1 cellular context compared by ENCODE assay signal in genomic region chr20:62812907-62813200, GRCh38.
TF ChIP-seq lines count a peak whose summit lies in the region.

No MANE protein-coding gene starts in this region.

TF ChIP-seq in K562, 482 proteins besides CTCF, POLR2A, EP300 and RAD21:
- TF ChIP-seq POLR2B (IDR thresholded peaks at IDR 0.05; ENCODE audit: low read depth, partially characterized antibody) (peak; percentile 36), KLF16 (IDR thresholded peaks at IDR 0.05) (no peak), RAD51 (IDR thresholded peaks at IDR 0.05; ENCODE audit: borderline replicate concordance, low read depth) (no peak)
